ENCODE assay signal across 16 cellular contexts in the genomic region with DNA sequence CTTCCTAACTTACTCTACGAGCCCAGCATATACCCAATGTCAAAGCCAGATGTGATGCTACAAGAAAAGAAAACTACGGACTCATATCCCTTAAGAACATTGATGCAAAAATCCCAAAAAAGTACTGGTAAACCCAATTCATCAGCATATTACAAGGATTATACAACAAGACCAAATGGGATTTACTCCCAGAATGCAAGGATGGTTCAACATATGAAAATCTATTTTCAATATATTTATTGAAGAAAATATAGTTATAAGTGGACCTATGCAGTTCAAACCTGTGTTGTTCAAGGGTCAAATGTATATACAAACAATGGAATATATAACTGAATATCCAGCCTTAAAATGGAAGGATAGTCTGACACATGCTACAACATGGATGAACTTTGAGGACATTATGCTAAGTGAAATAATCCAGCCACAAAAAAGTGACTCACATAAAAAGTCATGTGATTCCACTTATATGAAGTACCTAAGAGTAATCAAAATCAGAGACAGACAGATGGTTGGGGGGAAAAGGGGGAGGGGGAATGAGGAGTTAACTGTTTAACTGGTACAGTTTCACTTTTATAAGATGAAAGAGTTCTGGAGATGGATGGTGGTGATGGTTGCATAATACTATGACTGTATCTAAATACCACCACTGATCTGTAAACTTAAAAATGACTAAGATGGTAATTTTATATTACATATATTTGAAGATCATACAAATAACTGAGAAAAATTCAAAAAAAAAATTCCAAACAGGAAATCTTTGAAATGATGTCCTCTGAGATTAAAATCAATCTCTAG.
DNase-seq lines count a peak whose midpoint lies in the region; ATAC-seq and TF ChIP-seq lines count a peak whose summit lies in the region.
"Had no signal": no experiment of that assay in that cellular context is flagged by ENCODE, and none has a peak within 500 bp of the region (broad histone marks: within the 10 kb centered on the region; RNA-seq: fewer than 3 reads in every experiment).

No MANE protein-coding gene starts in this region.

- peaks cover 19 to 40% of the 10 kb centered on the region in 2 donors for H3K9me3 Mint-ChIP-seq in stimulated activated naive CD8-positive, alpha-beta T cell treated with anti-CD3 and anti-CD28 coated beads, Interleukin-15, amount 100 ng/mL, for 72 hours

- H3K9me3 ChIP-seq in effector memory CD4-positive, alpha-beta T cell (ENCODE audit: control insufficient read depth, low read length) = peaks cover 14% of the 10 kb centered on the region

- no peak overlapping the region for H3K4me3 ChIP-seq in fibroblast of mammary gland (ENCODE audit: control insufficient read depth, low read depth, low read length)
- H3K4me3 ChIP-seq in effector memory CD4-positive, alpha-beta T cell (ENCODE audit: insufficient read depth, low read depth, low read length, poor library complexity, severe bottlenecking) = no peak overlapping the region
- H3K4me3 ChIP-seq: GM23338 had no signal

- H3K27ac ChIP-seq in effector memory CD4-positive, alpha-beta T cell (ENCODE audit: insufficient read depth, low read length, poor library complexity, severe bottlenecking) = no peak overlapping the region

- no peak overlapping the region for H3K4me3 Mint-ChIP-seq in stimulated activated naive CD8-positive, alpha-beta T cell treated with anti-CD3 and anti-CD28 coated beads, Interleukin-15, amount 100 ng/mL, for 72 hours
- H3K4me3 Mint-ChIP-seq: CD8-positive, alpha-beta memory T cell; GM23338 had no signal

- TF ChIP-seq CTCF in fibroblast of mammary gland (conservative IDR thresholded peaks at IDR 0.05; ENCODE audit: control insufficient read depth, insufficient read depth, low read depth, low read length) = no peak

- peak; percentile 48 for ATAC-seq in stimulated activated naive CD8-positive, alpha-beta T cell treated with anti-CD3 and anti-CD28 coated beads, Interleukin-15, amount 100 ng/mL, for 72 hours
- no peak for ATAC-seq in stimulated activated naive CD8-positive, alpha-beta T cell treated with anti-CD3 and anti-CD28 coated beads, Interleukin-15, Interleukin-2, amounts not matched to agents 100 U/mL and 50 U/mL, for 24 hours
- ATAC-seq: GM23338, HCT116 had no signal

- no peaks in the 10 kb centered on the region for H3K27me3 ChIP-seq in effector memory CD4-positive, alpha-beta T cell (replicated peaks; ENCODE audit: control insufficient read depth, insufficient read depth, low read length, poor library complexity, severe bottlenecking)

- H3K27me3 Mint-ChIP-seq in stimulated activated naive CD8-positive, alpha-beta T cell treated with anti-CD3 and anti-CD28 coated beads, Interleukin-15, amount 100 ng/mL, for 72 hours = peaks cover 14% of the 10 kb centered on the region

- no peak for DNase-seq in stimulated activated naive CD8-positive, alpha-beta T cell treated with anti-CD3 and anti-CD28 coated beads, Interleukin-15, amount 100 ng/mL, for 72 hours
- DNase-seq in stimulated activated naive CD8-positive, alpha-beta T cell treated with anti-CD3 and anti-CD28 coated beads, Interleukin-15, Interleukin-2, amounts not matched to agents 100 U/mL and 50 U/mL, for 24 hours = no peak
- DNase-seq in MV-4-11 (lab: John Stamatoyannopoulos, UW) (peak; percentile 14), fibroblast of mammary gland (ENCODE audit: low read depth) (peak; percentile 28), HPDE6-E6E7 (ENCODE audit: extremely low spot score) (no peak)
- DNase-seq in activated effector memory CD4-positive, alpha-beta T cell treated with Interleukin-2 at 50 U/mL for 16 hours = no peak
- DNase-seq in effector memory CD4-positive, alpha-beta T cell = no peak
- DNase-seq: C1 segment of cervical spinal cord; CD8-positive, alpha-beta memory T cell; GDM1; KBM-7; NCI-H1694 treated with DMSO at 0.1 percent for 48 hours; NCI-H2227 treated with DMSO at 0.1 percent for 48 hours; NCI-H510A treated with DMSO at 0.1 percent for 48 hours had no signal

- H3K4me1 ChIP-seq in effector memory CD4-positive, alpha-beta T cell (ENCODE audit: control insufficient read depth, insufficient read depth, low read length, poor library complexity, severe bottlenecking) = no peaks in the 10 kb centered on the region

- H3K4me1 Mint-ChIP-seq in stimulated activated naive CD8-positive, alpha-beta T cell treated with anti-CD3 and anti-CD28 coated beads, Interleukin-15, amount 100 ng/mL, for 72 hours = no peaks in the 10 kb centered on the region
- H3K4me1 Mint-ChIP-seq: CD8-positive, alpha-beta memory T cell had no signal

- H3K36me3 ChIP-seq in effector memory CD4-positive, alpha-beta T cell (ENCODE audit: control insufficient read depth, insufficient read depth, low read length) = no peaks in the 10 kb centered on the region

- H3K27ac Mint-ChIP-seq in stimulated activated naive CD8-positive, alpha-beta T cell treated with anti-CD3 and anti-CD28 coated beads, Interleukin-15, amount 100 ng/mL, for 72 hours = no peak overlapping the region
- H3K27ac Mint-ChIP-seq: GM23338 had no signal

Comparison
In these comparisons a context has a peak if more than half of its experiments do, and no peak if none do; other contexts are left out.
1. DNase-seq: peak in MV-4-11 (single experiment) and fibroblast of mammary gland (single experiment); none in stimulated activated naive CD8-positive, alpha-beta T cell treated with anti-CD3 and anti-CD28 coated beads, Interleukin-15, amount 100 ng/mL, for 72 hours (0 of 2), stimulated activated naive CD8-positive, alpha-beta T cell treated with anti-CD3 and anti-CD28 coated beads, Interleukin-15, Interleukin-2, amounts not matched to agents 100 U/mL and 50 U/mL, for 24 hours (single experiment), activated effector memory CD4-positive, alpha-beta T cell treated with Interleukin-2 at 50 U/mL for 16 hours (single experiment), HPDE6-E6E7 (single experiment) and effector memory CD4-positive, alpha-beta T cell (0 of 3).